2 cellular contexts compared by ENCODE assay signal in genomic region chr17:43662432-43663141, GRCh38.
TF ChIP-seq lines count a peak whose summit lies in the region.

No MANE protein-coding gene starts in this region.

TF ChIP-seq in SK-N-SH, 30 proteins besides CTCF, POLR2A, EP300 and RAD21 (continued from another document):
- no peak for TF ChIP-seq ZBTB33 (IDR thresholded peaks at IDR 0.05; ENCODE audit: borderline replicate concordance, low read depth)
- no peak for TF ChIP-seq MEF2A (IDR thresholded peaks at IDR 0.05; ENCODE audit: borderline replicate concordance, low read depth)
- no peak for TF ChIP-seq POLR2AphosphoS5 (IDR thresholded peaks at IDR 0.05; ENCODE audit: low read depth, low read length)
- TF ChIP-seq TEAD4 (IDR thresholded peaks at IDR 0.05; ENCODE audit: borderline replicate concordance, insufficient read depth) = no peak
- no peak for TF ChIP-seq MAX (IDR thresholded peaks at IDR 0.05; ENCODE audit: low read depth)
- TF ChIP-seq MXI1 (IDR thresholded peaks at IDR 0.05; ENCODE audit: low read depth, low read length) = no peak
- no peak for TF ChIP-seq CHD2 (IDR thresholded peaks at IDR 0.05; ENCODE audit: low read length, partially characterized antibody)

TF ChIP-seq in SK-N-SH treated with all-trans-retinoic acid at 6 μM for 48 hours, 23 proteins besides CTCF, POLR2A, EP300 and RAD21 (continued from another document):
- TF ChIP-seq PATZ1 (CRISPR knock-in tag; IDR thresholded peaks at IDR 0.05; ENCODE audit: borderline replicate concordance) = no peak
- no peak for TF ChIP-seq CSRNP3 (CRISPR knock-in tag; IDR thresholded peaks at IDR 0.05)
- no peak for TF ChIP-seq TCF4 (CRISPR knock-in tag; IDR thresholded peaks at IDR 0.05; ENCODE audit: borderline replicate concordance)
- no peak for TF ChIP-seq SNAI2 (CRISPR knock-in tag; IDR thresholded peaks at IDR 0.05)
